ENCODE assay signal across 14 cellular contexts in genomic region chr12:104121001-104121400, GRCh38. TPM values are rescaled to one million over a fixed set of nuclear protein-coding genes. Genes with fewer than 3 reads are reported as not detected.
A peak's percentile ranks its signal among the peaks of the same experiment; 100 is the strongest.
DNase-seq lines count a peak whose midpoint lies in the region; ATAC-seq lines count a peak whose summit lies in the region.
"Had no signal": no experiment of that assay in that cellular context is flagged by ENCODE, and none has a peak within 500 bp of the region (broad histone marks: within the 10 kb centered on the region; RNA-seq: fewer than 3 reads in every experiment).

No MANE protein-coding gene starts in this region.

- peak overlapping the region; percentile 43 for H3K9ac ChIP-seq in adipocyte (ENCODE audit: low read length)

- intact Hi-C loops in left ventricle myocardium superior (cut with micrococcal nuclease), result no loop called here

- peak overlapping the region; percentile 26 for H3K27ac ChIP-seq in substantia nigra (ENCODE audit: low read depth, low read length, poor library complexity, severe bottlenecking)
- H3K27ac ChIP-seq: 22Rv1, psoas muscle, thyroid gland had no signal

- peaks cover 26% of the 10 kb centered on the region for H3K4me1 ChIP-seq in adipocyte (ENCODE audit: control insufficient read depth, insufficient read depth, low read length)
- H3K4me1 ChIP-seq: psoas muscle had no signal

- H3K9me3 ChIP-seq in adipocyte (ENCODE audit: control insufficient read depth, low read length), result no peaks in the 10 kb centered on the region
- H3K9me3 ChIP-seq: psoas muscle, thyroid gland had no signal

- H3K4me3 Mint-ChIP-seq in activated naive CD4-positive, alpha-beta T cell treated with anti-CD3 and anti-CD28 coated beads, Interleukin-2, amount 50 U/mL, for 24 hours, result no peak overlapping the region
- H3K4me3 Mint-ChIP-seq: activated CD4-positive, alpha-beta memory T cell treated with anti-CD3 and anti-CD28 coated beads, Interleukin-2, amount 10 ng/mL, durations not matched to agents 7 days and 5 days; activated naive CD8-positive, alpha-beta T cell treated with anti-CD3 and anti-CD28 coated beads, Interleukin-2, amount 10 ng/mL, durations not matched to agents 7 days and 5 days had no signal

- H3K36me3 ChIP-seq in adipocyte (ENCODE audit: control insufficient read depth, insufficient read depth, low read length, severe bottlenecking), result peaks cover 62% of the 10 kb centered on the region

- no peaks in the 10 kb centered on the region for H3K27me3 ChIP-seq in adipocyte (replicated peaks; ENCODE audit: control insufficient read depth, insufficient read depth, low read length)
- H3K27me3 ChIP-seq: thyroid gland had no signal

- H3K27me3 Mint-ChIP-seq in activated naive CD4-positive, alpha-beta T cell treated with anti-CD3 and anti-CD28 coated beads, Interleukin-2, amount 50 U/mL, for 24 hours, result no peaks in the 10 kb centered on the region
- H3K27me3 Mint-ChIP-seq: activated CD4-positive, alpha-beta memory T cell treated with anti-CD3 and anti-CD28 coated beads, Interleukin-2, amount 10 ng/mL, durations not matched to agents 7 days and 5 days; activated naive CD8-positive, alpha-beta T cell treated with anti-CD3 and anti-CD28 coated beads, Interleukin-2, amount 10 ng/mL, durations not matched to agents 7 days and 5 days had no signal

- H3K4me1 Mint-ChIP-seq in activated naive CD4-positive, alpha-beta T cell treated with anti-CD3 and anti-CD28 coated beads, Interleukin-2, amount 50 U/mL, for 24 hours, result no peaks in the 10 kb centered on the region
- H3K4me1 Mint-ChIP-seq: activated CD4-positive, alpha-beta memory T cell treated with anti-CD3 and anti-CD28 coated beads, Interleukin-2, amount 10 ng/mL, durations not matched to agents 7 days and 5 days had no signal

- H3K27ac Mint-ChIP-seq in activated naive CD4-positive, alpha-beta T cell treated with anti-CD3 and anti-CD28 coated beads, Interleukin-2, amount 50 U/mL, for 24 hours, result peak overlapping the region; percentile 71
- no peak overlapping the region for H3K27ac Mint-ChIP-seq in activated naive CD4-positive, alpha-beta T cell treated with anti-CD3 and anti-CD28 coated beads, Interleukin-2, amount 50 U/mL, for 72 hours
- H3K27ac Mint-ChIP-seq: activated CD4-positive, alpha-beta memory T cell treated with anti-CD3 and anti-CD28 coated beads, Interleukin-2, amount 10 ng/mL, durations not matched to agents 7 days and 5 days; activated naive CD8-positive, alpha-beta T cell treated with anti-CD3 and anti-CD28 coated beads, Interleukin-2, amount 10 ng/mL, durations not matched to agents 7 days and 5 days had no signal

- H3K4me3 ChIP-seq in adipocyte (ENCODE audit: low read length), result no peak overlapping the region
- H3K4me3 ChIP-seq: psoas muscle, thyroid gland had no signal

- no peaks in the 10 kb centered on the region for H3K9me3 Mint-ChIP-seq in activated naive CD4-positive, alpha-beta T cell treated with anti-CD3 and anti-CD28 coated beads, Interleukin-2, amount 50 U/mL, for 24 hours
- no peaks in the 10 kb centered on the region for H3K9me3 Mint-ChIP-seq in activated naive CD4-positive, alpha-beta T cell treated with anti-CD3 and anti-CD28 coated beads, Interleukin-2, amount 50 U/mL, for 72 hours
- H3K9me3 Mint-ChIP-seq: activated CD4-positive, alpha-beta memory T cell treated with anti-CD3 and anti-CD28 coated beads, Interleukin-2, amount 10 ng/mL, durations not matched to agents 7 days and 5 days; activated naive CD8-positive, alpha-beta T cell treated with anti-CD3 and anti-CD28 coated beads, Interleukin-2, amount 10 ng/mL, durations not matched to agents 7 days and 5 days had no signal

- ATAC-seq in activated naive CD4-positive, alpha-beta T cell treated with anti-CD3 and anti-CD28 coated beads, Interleukin-2, amount 50 U/mL, for 72 hours, result no peak
- ATAC-seq in left ventricle myocardium superior, result peak; percentile 33

- no peak for DNase-seq in activated naive CD4-positive, alpha-beta T cell treated with anti-CD3 and anti-CD28 coated beads, Interleukin-2, amount 50 U/mL, for 72 hours (ENCODE audit: low spot score in 2 of 2)
- DNase-seq in adipocyte (ENCODE audit: low read depth) (peak; percentile 48), left ventricle myocardium superior (no peak), substantia nigra (lab: John Stamatoyannopoulos, UW) (no peak), NCI-H1436 treated with DMSO at 0.1 percent for 48 hours (lab: John Stamatoyannopoulos, UW) (no peak), SHP77 (lab: John Stamatoyannopoulos, UW) (no peak)
- no peak for DNase-seq in activated effector memory CD4-positive, alpha-beta T cell treated with anti-CD3 and anti-CD28 coated beads, Interleukin-2, amount 50 U/mL, for 16 hours
- DNase-seq: activated CD4-positive, alpha-beta memory T cell treated with anti-CD3 and anti-CD28 coated beads, Interleukin-2, amount 10 ng/mL, durations not matched to agents 7 days and 5 days; activated naive CD8-positive, alpha-beta T cell treated with anti-CD3 and anti-CD28 coated beads, Interleukin-2, amount 10 ng/mL, durations not matched to agents 7 days and 5 days; NCI-H510A; psoas muscle; thyroid gland had no signal

- peaks cover 8% of the 10 kb centered on the region for H3K36me3 Mint-ChIP-seq in activated naive CD4-positive, alpha-beta T cell treated with anti-CD3 and anti-CD28 coated beads, Interleukin-2, amount 50 U/mL, for 24 hours
- peaks cover 0 to 3% of the 10 kb centered on the region in 2 donors for H3K36me3 Mint-ChIP-seq in activated naive CD4-positive, alpha-beta T cell treated with anti-CD3 and anti-CD28 coated beads, Interleukin-2, amount 50 U/mL, for 72 hours

RNA-seq across cellular contexts. Expression of gene NFYB, which starts 17.0 kb away (rescaled TPM):
- 10 to 100 TPM; 17.6 to 18.2 TPM for total RNA-seq in activated naive CD4-positive, alpha-beta T cell treated with anti-CD3 and anti-CD28 coated beads, Interleukin-2, amount 50 U/mL, for 72 hours
- total RNA-seq in left ventricle myocardium superior, result 41.5 TPM

RNA-seq across cellular contexts. Expression of gene HCFC2, which starts 56.7 kb away (rescaled TPM):
- 10 to 100 TPM in 1 of 2 donors, 1 to 10 TPM in 1; 6.9 to 16.0 TPM for total RNA-seq in activated naive CD4-positive, alpha-beta T cell treated with anti-CD3 and anti-CD28 coated beads, Interleukin-2, amount 50 U/mL, for 72 hours
- 9.4 TPM for total RNA-seq in left ventricle myocardium superior
